15 cellular contexts compared by ENCODE assay signal in the genomic region with DNA sequence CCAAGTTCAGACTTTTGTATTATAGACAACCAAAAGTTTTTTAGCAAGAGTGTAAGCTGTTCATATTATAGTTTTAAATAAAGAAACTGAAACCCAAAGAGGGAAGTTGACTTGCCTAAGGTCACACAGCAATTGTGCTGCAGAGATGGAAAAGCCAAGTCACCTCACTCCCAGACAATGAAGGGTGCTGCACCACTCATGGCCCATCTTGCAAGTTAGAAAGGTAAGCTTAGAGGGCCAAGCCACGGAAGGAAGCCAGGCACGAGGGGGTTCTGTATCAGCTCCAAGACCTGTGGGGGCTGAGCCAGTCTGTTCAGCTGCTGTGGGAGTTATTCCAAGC. TPM values are rescaled to one million over a fixed set of nuclear protein-coding genes. Genes with fewer than 3 reads are reported as not detected.
DNase-seq lines count a peak whose midpoint lies in the region; ATAC-seq, FAIRE-seq and TF ChIP-seq lines count a peak whose summit lies in the region.
"Had no signal": no experiment of that assay in that cellular context is flagged by ENCODE, and none has a peak within 500 bp of the region (broad histone marks: within the 10 kb centered on the region; RNA-seq: fewer than 3 reads in every experiment).

No MANE protein-coding gene starts in this region.

- peaks cover 20% of the 10 kb centered on the region for H3K4me1 Mint-ChIP-seq in CD14-positive monocyte

- ATAC-seq in GM18907 (IDR thresholded peaks at IDR 0.05; ENCODE audit: unreplicated experiment) (peak; percentile 68), HG02759 (IDR thresholded peaks at IDR 0.05; ENCODE audit: unreplicated experiment) (peak; percentile 73), GM18502 (IDR thresholded peaks at IDR 0.05; ENCODE audit: poor library complexity, unreplicated experiment) (no peak)
- ATAC-seq: effector memory CD8-positive, alpha-beta T cell had no signal

- H3K4me3 ChIP-seq in transverse colon, result no peak overlapping the region
- H3K4me3 ChIP-seq: lung had no signal

- H3K27me3 Mint-ChIP-seq in CD14-positive monocyte (ENCODE audit: low read depth in 3 of 3), result peaks cover 36 to 42% (median 41%) of the 10 kb centered on the region in 3 donors

- H3K27me3 ChIP-seq in transverse colon, result peaks cover 21% of the 10 kb centered on the region

- peaks cover 0 to 10% (median 3%) of the 10 kb centered on the region in 4 donors for H3K4me1 ChIP-seq in transverse colon
- H3K4me1 ChIP-seq: parathyroid adenoma had no signal

- H3K9me3 Mint-ChIP-seq in CD14-positive monocyte, result peaks cover 0 to 6% (median 2%) of the 10 kb centered on the region in 7 donors
- H3K9me3 Mint-ChIP-seq: effector memory CD8-positive, alpha-beta T cell had no signal

- intact Hi-C loops in CD14-positive monocyte (cut with micrococcal nuclease) (no loop called here), transverse colon (cut with DNase I; ENCODE audit: low total_unique reads) (no loop called here)

- peak overlapping the region in 4 of 7 donors; percentile 21 to 66 (median 46) for H3K27ac Mint-ChIP-seq in CD14-positive monocyte
- H3K27ac Mint-ChIP-seq: effector memory CD8-positive, alpha-beta T cell had no signal

- no peak for TF ChIP-seq EP300 in transverse colon (IDR thresholded peaks at IDR 0.05; ENCODE audit: low read depth)

- DNase-seq in CD14-positive monocyte (ENCODE audit: low spot score) (no peak), NOMO-1 treated with DMSO at 0.1 percent for 48 hours (lab: John Stamatoyannopoulos, UW; ENCODE audit: unreplicated experiment) (peak; percentile 38), RCC 7860 (ENCODE audit: low spot score) (no peak), UCSD-AML1 (lab: John Stamatoyannopoulos, UW; ENCODE audit: unreplicated experiment) (no peak), transverse colon (no peak)
- DNase-seq: AML-193; effector memory CD8-positive, alpha-beta T cell; NCI-H510A; stimulated activated CD4-positive, alpha-beta T cell treated with anti-CD3 and anti-CD28 coated beads, Interleukin-2, amount 100 ng/mL, for 48 hours had no signal

- TF ChIP-seq POLR2A in transverse colon (IDR thresholded peaks at IDR 0.05), result no peak

- TF ChIP-seq CTCF in CD14-positive monocyte (IDR thresholded peaks at IDR 0.05) (no peak), transverse colon (IDR thresholded peaks at IDR 0.05) (no peak)

- no peaks in the 10 kb centered on the region for H3K9me3 ChIP-seq in transverse colon

- no peaks in the 10 kb centered on the region for H3K36me3 ChIP-seq in transverse colon

- FAIRE-seq in RCC 7860 (lab: Jason Lieb, UNC), result no peak

- in situ Hi-C loops in transverse colon (cut with MboI; ENCODE audit: low pct_ligation_motif_present in 1 of 4, low pct_unique_long_range_greater_than_20kb in 1 of 4, low sequenced_read_pairs in 3 of 4), result no loop called here

- H3K27ac ChIP-seq in transverse colon, result peak overlapping the region in 1 of 4 donors; percentile 17
- H3K27ac ChIP-seq: parathyroid adenoma had no signal

- H3K4me3 Mint-ChIP-seq in CD14-positive monocyte, result peak overlapping the region; percentile 60 to 88

- 71% methylated on average over 2 of the region's 2 CpGs; no CpG with 5 or more reads in 1 of the 2 donors for WGBS in transverse colon (ENCODE audit: low coverage in 1 of 2), 2 donors

- H3K36me3 Mint-ChIP-seq in CD14-positive monocyte, result peaks cover 0 to 2% of the 10 kb centered on the region in 2 donors

RNA-seq across cellular contexts. Expression of a gene that starts 0.9 kb away (rescaled TPM):
- not detected for polyA plus RNA-seq in CD14-positive monocyte
- total RNA-seq in transverse colon, result not detected
- total RNA-seq: lung; T-helper 1 cell treated with Interleukin-12 subunit alpha and Interleukin-12 subunit beta and Interleukin-4 antibody, amounts not matched to agents 30 ng/mL and 1 ng/mL, for 36 hours had no signal

RNA-seq across cellular contexts. Expression of a gene that starts 1.0 kb away (rescaled TPM):
- not detected for polyA plus RNA-seq in CD14-positive monocyte
- total RNA-seq in transverse colon, result 1 to 10 TPM in 2 of 4 donors, under 1 TPM in 1, not detected in 1; 0.80 to 1.8 (median 1.3) TPM
- total RNA-seq: T-helper 1 cell treated with Interleukin-12 subunit alpha and Interleukin-12 subunit beta and Interleukin-4 antibody, amounts not matched to agents 30 ng/mL and 1 ng/mL, for 36 hours had no signal

RNA-seq across cellular contexts. Expression of a gene that starts 33.6 kb away (rescaled TPM):
- polyA plus RNA-seq in CD14-positive monocyte, result not detected
- not detected for total RNA-seq in transverse colon
- total RNA-seq: lung; T-helper 1 cell treated with Interleukin-12 subunit alpha and Interleukin-12 subunit beta and Interleukin-4 antibody, amounts not matched to agents 30 ng/mL and 1 ng/mL, for 36 hours had no signal
- polyA plus RNA-seq: lung had no signal

RNA-seq across cellular contexts. Expression of a gene that starts 40.2 kb away (rescaled TPM):
- polyA plus RNA-seq in CD14-positive monocyte, result 100 to 1,000 TPM; 320 to 329 TPM
- 10 to 100 TPM; 38.4 to 86.0 (median 63.4) TPM for total RNA-seq in transverse colon
